Comparison of ENCODE assay signal across 1 cellular context in genomic region chr11:2445107-2445947, GRCh38.
TF ChIP-seq lines count a peak whose summit lies in the region.

No MANE protein-coding gene starts in this region.

TF ChIP-seq in GM12878, 131 proteins besides CTCF, POLR2A, EP300 and RAD21 (continued from another document):
- TF ChIP-seq, protein P1, sequence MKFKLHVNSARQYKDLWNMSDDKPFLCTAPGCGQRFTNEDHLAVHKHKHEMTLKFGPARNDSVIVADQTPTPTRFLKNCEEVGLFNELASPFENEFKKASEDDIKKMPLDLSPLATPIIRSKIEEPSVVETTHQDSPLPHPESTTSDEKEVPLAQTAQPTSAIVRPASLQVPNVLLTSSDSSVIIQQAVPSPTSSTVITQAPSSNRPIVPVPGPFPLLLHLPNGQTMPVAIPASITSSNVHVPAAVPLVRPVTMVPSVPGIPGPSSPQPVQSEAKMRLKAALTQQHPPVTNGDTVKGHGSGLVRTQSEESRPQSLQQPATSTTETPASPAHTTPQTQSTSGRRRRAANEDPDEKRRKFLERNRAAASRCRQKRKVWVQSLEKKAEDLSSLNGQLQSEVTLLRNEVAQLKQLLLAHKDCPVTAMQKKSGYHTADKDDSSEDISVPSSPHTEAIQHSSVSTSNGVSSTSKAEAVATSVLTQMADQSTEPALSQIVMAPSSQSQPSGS (IDR thresholded peaks at IDR 0.05; ENCODE audit: low read length), result no peak
- TF ChIP-seq, protein P2, sequence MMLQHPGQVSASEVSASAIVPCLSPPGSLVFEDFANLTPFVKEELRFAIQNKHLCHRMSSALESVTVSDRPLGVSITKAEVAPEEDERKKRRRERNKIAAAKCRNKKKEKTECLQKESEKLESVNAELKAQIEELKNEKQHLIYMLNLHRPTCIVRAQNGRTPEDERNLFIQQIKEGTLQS (IDR thresholded peaks at IDR 0.05; ENCODE audit: borderline replicate concordance, extremely low read depth, low read depth, low read length), result no peak
- TF ChIP-seq IKZF2 (IDR thresholded peaks at IDR 0.05), result no peak
